Comparison of ENCODE assay signal across 8 cellular contexts in genomic region chr3:107271787-107272387, GRCh38.
DNase-seq lines count a peak whose midpoint lies in the region; ATAC-seq and TF ChIP-seq lines count a peak whose summit lies in the region.

No MANE protein-coding gene starts in this region.

- POLR2A ChIA-PET in AG04449 (lab: Yijun Ruan, JAX), result no interaction called here

- ATAC-seq in GM18498 (IDR thresholded peaks at IDR 0.05; ENCODE audit: unreplicated experiment) (peak; percentile 82), HG03342 (IDR thresholded peaks at IDR 0.05; ENCODE audit: unreplicated experiment) (peak; percentile 66), upper lobe of left lung (ENCODE audit: low FRiP score in 2 of 2) (peak in 1 of 2 donors; percentile 76)

- in situ Hi-C loops in T47D (cut with HindIII; ENCODE audit: low pct_unique_long_range_greater_than_20kb, low sequenced_read_pairs), result no loop called here

- H3K27ac ChIP-seq in upper lobe of left lung, result no peak overlapping the region

- CTCF ChIA-PET in AG04449 (lab: Yijun Ruan, JAX), result interaction anchor here (0.6 to 10.6 kb wide), 61 partner anchors 9 to 724 kb away, joined by 3 to 287 read pairs (median 4); no protein-coding TSS in a partner anchor

- no peak for TF ChIP-seq POLR2A in upper lobe of left lung (IDR thresholded peaks at IDR 0.05)

- 11 to 17% methylated on average over 3 of the region's 3 CpGs for WGBS in upper lobe of left lung, 2 donors

- H3K9me3 ChIP-seq in upper lobe of left lung, result no peaks in the 10 kb centered on the region

- TF ChIP-seq EP300 in upper lobe of left lung (IDR thresholded peaks at IDR 0.05), result no peak

- TF ChIP-seq CTCF in AG04449 (IDR thresholded peaks at IDR 0.05; ENCODE audit: insufficient read depth, low read length, missing control alignments) (peak; percentile 31), upper lobe of left lung (IDR thresholded peaks at IDR 0.05) (peak; percentile 44 to 65 (median 59))

- H3K4me3 ChIP-seq in AG04449 (ENCODE audit: low read depth, low read length) (no peak overlapping the region), upper lobe of left lung (no peak overlapping the region)

- no peaks in the 10 kb centered on the region for H3K4me1 ChIP-seq in upper lobe of left lung

- H3K27me3 ChIP-seq in upper lobe of left lung, result no peaks in the 10 kb centered on the region

- DNase-seq in AG04449 (ENCODE audit: low read depth, low spot score) (peak; percentile 10), NCI-H446 treated with DMSO at 0.1 percent for 48 hours (lab: John Stamatoyannopoulos, UW) (peak; percentile 62), T47D (ENCODE audit: low read depth in 1 of 2, low spot score in 1 of 2) (peak; percentile 11 to 62), kidney tubule cell (ENCODE audit: low spot score) (peak; percentile 53), upper lobe of left lung (no peak)
- DNase-seq in activated naive CD4-positive, alpha-beta T cell treated with anti-CD3 and anti-CD28 coated beads, Interleukin-2, amount 50 U/mL, for 16 hours, result no peak

- H3K36me3 ChIP-seq in upper lobe of left lung, result no peaks in the 10 kb centered on the region

Comparison
In these comparisons a context has a peak if more than half of its experiments do, and no peak if none do; other contexts are left out.
1. DNase-seq: peak in AG04449 (single experiment), NCI-H446 treated with DMSO at 0.1 percent for 48 hours (single experiment), T47D (2 of 2) and kidney tubule cell (single experiment); none in upper lobe of left lung (0 of 2) and activated naive CD4-positive, alpha-beta T cell treated with anti-CD3 and anti-CD28 coated beads, Interleukin-2, amount 50 U/mL, for 16 hours (single experiment).